ENCODE assay signal across 8 cellular contexts in genomic region chr14:23469127-23469905, GRCh38. TPM values are rescaled to one million over a fixed set of nuclear protein-coding genes. Genes with fewer than 3 reads are reported as not detected.
DNase-seq lines count a peak whose midpoint lies in the region; ATAC-seq and TF ChIP-seq lines count a peak whose summit lies in the region.

A gene with protein sequence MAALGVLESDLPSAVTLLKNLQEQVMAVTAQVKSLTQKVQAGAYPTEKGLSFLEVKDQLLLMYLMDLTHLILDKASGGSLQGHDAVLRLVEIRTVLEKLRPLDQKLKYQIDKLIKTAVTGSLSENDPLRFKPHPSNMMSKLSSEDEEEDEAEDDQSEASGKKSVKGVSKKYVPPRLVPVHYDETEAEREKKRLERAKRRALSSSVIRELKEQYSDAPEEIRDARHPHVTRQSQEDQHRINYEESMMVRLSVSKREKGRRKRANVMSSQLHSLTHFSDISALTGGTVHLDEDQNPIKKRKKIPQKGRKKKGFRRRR (plus strand): TSS chr14:23469703. CDS start chr14:23469716, 13 bp downstream.

- WGBS in esophagus muscularis mucosa = 3% methylated on average over 35 of the region's 41 CpGs

- TF ChIP-seq CTCF in DND-41 (IDR thresholded peaks at IDR 0.05; ENCODE audit: borderline replicate concordance, extremely low read depth, low read length, poor library complexity, severe bottlenecking) = peak; percentile 59
- peak; percentile 57 for TF ChIP-seq CTCF in KMS-11 (conservative IDR thresholded peaks at IDR 0.05; ENCODE audit: low read depth, low read length)
- peak; percentile 81 for TF ChIP-seq CTCF in Panc1 (IDR thresholded peaks at IDR 0.05)
- peak; percentile 73 to 88 (median 86) for TF ChIP-seq CTCF in esophagus muscularis mucosa (IDR thresholded peaks at IDR 0.05)

- peak; percentile 31 for TF ChIP-seq POLR2A in esophagus muscularis mucosa (IDR thresholded peaks at IDR 0.05; ENCODE audit: low read depth)

- no TSS peak for BruUV-seq in Panc1 (replicated peaks; lab: Mats Ljungman, UMichigan)

- peak; percentile 94 for DNase-seq in DND-41
- DNase-seq in Panc1 (ENCODE audit: low read depth, low spot score) = peak; percentile 97
- peak; percentile 96 to 97 for DNase-seq in activated T-cell treated with anti-CD3 and anti-CD28 coated beads, Interleukin-2, amount 50 U/mL, for 48 hours
- peak; percentile 99 for DNase-seq in esophagus muscularis mucosa (ENCODE audit: extremely low spot score)
- peak; percentile 82 to 93 for DNase-seq in stimulated activated CD8-positive, alpha-beta memory T cell treated with anti-CD3 and anti-CD28 coated beads, Interleukin-7, amount 100 ng/mL, for 4 hours (ENCODE audit: low read depth in 2 of 2)

- peak within 1 kb of the TSS; percentile 71 to 85 for H3K4me3 ChIP-seq in DND-41 (ENCODE audit: low read depth in 1 of 2, low read length in 2 of 2)
- H3K4me3 ChIP-seq in KMS-11 (IDR thresholded peaks at IDR 0.05; ENCODE audit: insufficient read depth, low read depth, low read length) = no peak within 1 kb of the TSS
- peak within 1 kb of the TSS; percentile 96 to 98 for H3K4me3 ChIP-seq in Panc1 (ENCODE audit: low read depth in 2 of 2, low read length in 2 of 2)
- H3K4me3 ChIP-seq in esophagus muscularis mucosa = peak within 1 kb of the TSS; percentile 71 to 95 (median 92)
- peak within 1 kb of the TSS; percentile 99 to 100 for H3K4me3 ChIP-seq in muscle layer of duodenum (ENCODE audit: low read depth in 1 of 2, low read length in 2 of 2)

- peaks cover 25% of the 10 kb centered on the region for H3K79me2 ChIP-seq in DND-41 (ENCODE audit: insufficient read depth, low read length)
- no peaks in the 10 kb centered on the region for H3K79me2 ChIP-seq in KMS-11 (ENCODE audit: insufficient read depth, low read depth)

- H3K4me2 ChIP-seq in DND-41 (ENCODE audit: insufficient read depth, low read length) (peak within 1 kb of the TSS; percentile 89), KMS-11 (peak within 1 kb of the TSS; percentile 38)

- peak within 1 kb of the TSS; percentile 96 for H2AFZ ChIP-seq in DND-41 (ENCODE audit: low read depth, low read length)
- H2AFZ ChIP-seq in KMS-11 (ENCODE audit: low read depth) = peak within 1 kb of the TSS; percentile 73

- POLR2A ChIA-PET in Panc1 (lab: Charles Lee) = interaction anchor here (0.6 kb wide), 1 partner anchor 146 kb away, joined by 7 read pairs; no protein-coding TSS in a partner anchor

- ATAC-seq in DND-41 (ENCODE audit: insufficient read depth, low read depth) = peak; percentile 96
- ATAC-seq in GM21737 (IDR thresholded peaks at IDR 0.05; ENCODE audit: unreplicated experiment) = peak; percentile 92
- ATAC-seq in Panc1 = peak; percentile 97

- H3K4me1 ChIP-seq in DND-41 (ENCODE audit: insufficient read depth, low read length) (peaks cover 25% of the 10 kb centered on the region), KMS-11 (ENCODE audit: low read depth, poor library complexity, severe bottlenecking) (no peaks in the 10 kb centered on the region), Panc1 (ENCODE audit: control insufficient read depth, insufficient read depth, low read length) (peaks cover 4% of the 10 kb centered on the region), esophagus muscularis mucosa (peaks cover 6 to 12% (median 9%) of the 10 kb centered on the region in 4 donors), muscle layer of duodenum (ENCODE audit: control insufficient read depth in 1 of 2, insufficient read depth in 2 of 2, low read length in 2 of 2) (peaks cover 4 to 19% of the 10 kb centered on the region in 2 donors)

- H3K27ac ChIP-seq in DND-41 (ENCODE audit: low read length) (peak within 1 kb of the TSS; percentile 76), KMS-11 (peak within 1 kb of the TSS; percentile 62; the same call in 1 of the 2 replicates), Panc1 (ENCODE audit: low read length) (peak within 1 kb of the TSS; percentile 93), esophagus muscularis mucosa (replicated peaks in 1 of 4) (peak within 1 kb of the TSS; percentile 80 to 87 (median 86)), muscle layer of duodenum (ENCODE audit: low read length) (peak within 1 kb of the TSS; percentile 97)

- H3K9me3 ChIP-seq in DND-41 (ENCODE audit: insufficient read depth, low read length, severe bottlenecking) (no peaks in the 10 kb centered on the region), Panc1 (ENCODE audit: control insufficient read depth, insufficient read depth, low read depth, low read length) (no peaks in the 10 kb centered on the region), esophagus muscularis mucosa (no peaks in the 10 kb centered on the region), muscle layer of duodenum (ENCODE audit: control insufficient read depth in 1 of 2, low read length in 2 of 2) (no peaks in the 10 kb centered on the region)

- in situ Hi-C loops in Panc1 (cut with HindIII; ENCODE audit: low pct_unique_long_range_greater_than_20kb, low sequenced_read_pairs) = no loop called here

- CTCF ChIA-PET in Panc1 (lab: Charles Lee) = no interaction called here

- peaks cover 30% of the 10 kb centered on the region for H3K36me3 ChIP-seq in DND-41 (ENCODE audit: insufficient read depth, low read length)
- no peaks in the 10 kb centered on the region for H3K36me3 ChIP-seq in KMS-11 (ENCODE audit: insufficient read depth)
- H3K36me3 ChIP-seq in Panc1 (ENCODE audit: control insufficient read depth, insufficient read depth, low read length) = peaks cover 11% of the 10 kb centered on the region
- peaks cover 30 to 37% (median 35%) of the 10 kb centered on the region in 4 donors for H3K36me3 ChIP-seq in esophagus muscularis mucosa
- H3K36me3 ChIP-seq in muscle layer of duodenum (ENCODE audit: control insufficient read depth in 1 of 2, insufficient read depth in 2 of 2, low read length in 2 of 2) = peaks cover 13 to 36% of the 10 kb centered on the region in 2 donors

- TF ChIP-seq EP300 in esophagus muscularis mucosa (IDR thresholded peaks at IDR 0.05) = no peak

- H3K9ac ChIP-seq in DND-41 (ENCODE audit: low read depth, low read length) = peak within 1 kb of the TSS; percentile 72
- H3K9ac ChIP-seq in KMS-11 = peak within 1 kb of the TSS; percentile 54; the same call in 1 of the 2 replicates

- H3K27me3 ChIP-seq in DND-41 (ENCODE audit: insufficient read depth, low read length, poor library complexity) (no peaks in the 10 kb centered on the region), KMS-11 (ENCODE audit: insufficient read depth, low read depth) (no peaks in the 10 kb centered on the region), Panc1 (ENCODE audit: control insufficient read depth, insufficient read depth, low read length) (no peaks in the 10 kb centered on the region), esophagus muscularis mucosa (no peaks in the 10 kb centered on the region), muscle layer of duodenum (ENCODE audit: low read depth, low read length) (no peaks in the 10 kb centered on the region)

- intact Hi-C loops in Panc1 (cut with micrococcal nuclease; ENCODE audit: unreplicated experiment) (no loop called here), esophagus muscularis mucosa (cut with DNase I) (loop anchor here (5.0 kb wide), 1 partner anchor 142 kb away; no protein-coding TSS in a partner anchor)

- H4K20me1 ChIP-seq in DND-41 (ENCODE audit: insufficient read depth, low read length) (no peaks in the 10 kb centered on the region; the same call in 1 of the 2 replicates), KMS-11 (ENCODE audit: insufficient read depth) (no peaks in the 10 kb centered on the region)

RNA-seq across cellular contexts. Expression of the gene that starts here (rescaled TPM):
- total RNA-seq in Panc1 (2021; ENCODE audit: unreplicated experiment) = 24.7 TPM
- polyA plus RNA-seq in Panc1 (2012; ENCODE audit: insufficient read length) = 24.1 TPM
- total RNA-seq in esophagus muscularis mucosa = 10 to 100 TPM; 21.6 to 43.2 (median 34.0) TPM
